24 cellular contexts compared by ENCODE assay signal in genomic region chr10:3124412-3125175, GRCh38.
"Had no signal": no experiment of that assay in that cellular context is flagged by ENCODE, and none has a peak within 500 bp of the region (broad histone marks: within the 10 kb centered on the region; RNA-seq: fewer than 3 reads in every experiment).

No MANE protein-coding gene starts in this region.

- H3K9me3 ChIP-seq: colonic mucosa, testis, transverse colon, uterus had no signal

- H3K4me1 ChIP-seq: colonic mucosa, parathyroid adenoma, spleen, testis had no signal

- H3K9me3 Mint-ChIP-seq: activated naive CD4-positive, alpha-beta T cell treated with anti-CD3 and anti-CD28 coated beads, Interleukin-2, amount 50 U/mL, for 24 hours; activated T-helper 1 cell treated with anti-CD3 and anti-CD28 coated beads, Interleukin-12 subunit alpha, Interleukin-12 subunit beta, Interleukin-2, Interleukin-4 antibody, amounts not matched to agents 30 ng/mL and 10 ng/mL and 1 ng/mL, durations not matched to agents 14 hours and 24 hours and 36 hours; effector memory CD8-positive, alpha-beta T cell; mesothelial cell of epicardium; nephron progenitor cell; T-helper 2 cell treated with Interferon-gamma antibody and Interleukin-4, amounts not matched to agents 5 μg/mL and 100 μg/mL, for 36 hours had no signal

- H3K4me1 Mint-ChIP-seq: activated B cell treated with CpG ODN at 0.5 μM for 24 hours; activated naive CD4-positive, alpha-beta T cell treated with anti-CD3 and anti-CD28 coated beads, Interleukin-2, amount 50 U/mL, for 24 hours; naive B cell; T-cell had no signal

- ATAC-seq: effector memory CD8-positive, alpha-beta T cell; esophagus mucosa; stimulated activated naive CD8-positive, alpha-beta T cell treated with anti-CD3 and anti-CD28 coated beads, Interleukin-15, Interleukin-2, amounts not matched to agents 100 U/mL and 50 U/mL, for 24 hours; T-cell had no signal

- H3K4me3 ChIP-seq: colonic mucosa, spleen, testis, transverse colon, uterus had no signal

- H3K79me2 ChIP-seq: parathyroid adenoma had no signal

- DNase-seq: activated B cell treated with CpG ODN at 0.5 μM for 24 hours; activated CD4-positive, alpha-beta T cell treated with anti-CD3 and anti-CD28 coated beads, Interleukin-2, amount 50 U/mL, for 4 hours; activated gamma-delta T cell treated with Interleukin-2 at 50 U/mL for 16 hours; activated T-cell treated with anti-CD3 and anti-CD28 coated beads for 4 hours; cerebellar nuclear complex; colonic mucosa; effector memory CD8-positive, alpha-beta T cell; foreskin fibroblast; head of caudate nucleus; hippocampal formation; naive B cell; nephron progenitor cell; spleen; stimulated activated naive CD8-positive, alpha-beta T cell treated with anti-CD3 and anti-CD28 coated beads, Interleukin-15, Interleukin-2, amounts not matched to agents 100 U/mL and 50 U/mL, for 24 hours; T-cell; testis; transverse colon; uterus had no signal

- H3K27ac ChIP-seq: colonic mucosa, parathyroid adenoma, spleen, testis, transverse colon, uterus had no signal

- H3K9ac ChIP-seq: parathyroid adenoma had no signal

- H3K27ac Mint-ChIP-seq: activated B cell treated with CpG ODN at 0.5 μM for 24 hours; activated naive CD4-positive, alpha-beta T cell treated with anti-CD3 and anti-CD28 coated beads, Interleukin-2, amount 50 U/mL, for 24 hours; activated T-helper 1 cell treated with anti-CD3 and anti-CD28 coated beads, Interleukin-12 subunit alpha, Interleukin-12 subunit beta, Interleukin-2, Interleukin-4 antibody, amounts not matched to agents 30 ng/mL and 10 ng/mL and 1 ng/mL, durations not matched to agents 14 hours and 24 hours and 36 hours; mesothelial cell of epicardium; naive B cell; nephron progenitor cell; T-cell; T-helper 2 cell treated with Interferon-gamma antibody and Interleukin-4, amounts not matched to agents 5 μg/mL and 100 μg/mL, for 36 hours had no signal

- H3K36me3 ChIP-seq: uterus had no signal

- H3K27me3 ChIP-seq: colonic mucosa, spleen, testis, transverse colon, uterus had no signal

- H3K4me3 Mint-ChIP-seq: activated B cell treated with CpG ODN at 0.5 μM for 24 hours; activated naive CD4-positive, alpha-beta T cell treated with anti-CD3 and anti-CD28 coated beads, Interleukin-2, amount 50 U/mL, for 24 hours; activated T-helper 1 cell treated with anti-CD3 and anti-CD28 coated beads, Interleukin-12 subunit alpha, Interleukin-12 subunit beta, Interleukin-2, Interleukin-4 antibody, amounts not matched to agents 30 ng/mL and 10 ng/mL and 1 ng/mL, durations not matched to agents 14 hours and 24 hours and 36 hours; mesothelial cell of epicardium; naive B cell; nephron progenitor cell; T-cell; T-helper 2 cell treated with Interferon-gamma antibody and Interleukin-4, amounts not matched to agents 5 μg/mL and 100 μg/mL, for 36 hours had no signal

- H3K27me3 Mint-ChIP-seq: activated B cell treated with CpG ODN at 0.5 μM for 24 hours; activated naive CD4-positive, alpha-beta T cell treated with anti-CD3 and anti-CD28 coated beads, Interleukin-2, amount 50 U/mL, for 24 hours; effector memory CD8-positive, alpha-beta T cell; naive B cell; T-cell had no signal

- H2AFZ ChIP-seq: parathyroid adenoma had no signal
